Comparison of ENCODE assay signal across 11 cellular contexts in the genomic region with DNA sequence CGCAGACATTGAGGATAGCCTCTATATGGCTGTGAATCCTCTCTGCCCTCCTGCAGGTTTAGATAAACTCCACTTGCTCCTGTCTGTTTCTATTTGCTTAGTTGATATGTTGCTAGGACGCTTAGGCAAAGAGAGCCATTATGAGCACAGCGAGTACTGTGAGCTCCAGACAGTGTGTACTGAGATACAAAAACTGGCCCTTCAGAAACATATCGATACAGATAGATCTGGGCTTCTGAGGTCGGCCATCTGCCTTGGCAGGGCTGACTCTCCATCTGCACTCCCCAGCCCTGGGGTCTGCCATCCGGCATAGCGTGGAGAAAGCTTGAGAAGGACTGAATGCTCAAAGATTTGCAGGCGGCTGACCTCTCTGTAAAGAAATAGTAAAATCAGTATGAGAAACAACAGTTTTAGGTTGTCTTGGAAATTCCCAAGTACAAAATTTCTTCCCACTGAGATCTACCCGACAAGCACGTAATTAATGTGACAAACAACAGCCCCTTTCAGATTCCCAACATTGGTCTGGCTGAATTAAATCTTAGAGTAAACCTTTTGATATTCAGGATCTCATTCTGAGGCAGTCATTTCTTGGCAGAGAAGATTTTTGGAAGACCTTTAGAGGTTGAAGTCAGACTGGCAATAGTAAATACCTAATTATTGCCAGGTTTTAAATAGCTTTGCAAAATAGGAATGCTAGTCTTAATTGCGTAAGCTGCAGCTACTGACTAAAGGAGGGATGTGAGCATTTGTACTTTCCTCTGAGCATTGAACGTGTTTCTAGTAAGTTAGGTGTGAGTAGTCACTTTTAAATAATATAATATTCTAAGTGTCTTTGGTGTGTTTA.
A peak's percentile ranks its signal among the peaks of the same experiment; 100 is the strongest.
DNase-seq lines count a peak whose midpoint lies in the region; ATAC-seq and TF ChIP-seq lines count a peak whose summit lies in the region.
"Had no signal": no experiment of that assay in that cellular context is flagged by ENCODE, and none has a peak within 500 bp of the region (broad histone marks: within the 10 kb centered on the region; RNA-seq: fewer than 3 reads in every experiment).

No MANE protein-coding gene starts in this region.

- 22 to 23% methylated on average over 7 to 8 of the region's 12 CpGs for WGBS in gastroesophageal sphincter (ENCODE audit: low coverage in 1 of 2), 2 donors

- peak overlapping the region; percentile 55 to 86 (median 74) for H3K27ac ChIP-seq in gastroesophageal sphincter

- no peak for TF ChIP-seq EP300 in gastroesophageal sphincter (IDR thresholded peaks at IDR 0.05)

- intact Hi-C loops in Right ventricle myocardium inferior (cut with DNase I) = loop anchor here (2.0 to 5.0 kb wide), 2 partner anchors 87 to 125 kb away; no protein-coding TSS in a partner anchor
- intact Hi-C loops in cardiac septum (cut with DNase I) = no loop called here

- no peak overlapping the region for H3K4me3 Mint-ChIP-seq in nephron progenitor cell
- H3K4me3 Mint-ChIP-seq: stimulated activated naive CD8-positive, alpha-beta T cell treated with anti-CD3 and anti-CD28 coated beads, Interleukin-15, Interleukin-2, amounts not matched to agents 100 ng/mL and 50 ng/mL, for 24 hours had no signal

- no peak overlapping the region for H3K4me3 ChIP-seq in gastroesophageal sphincter

- H3K9me3 Mint-ChIP-seq in nephron progenitor cell = peaks cover 3% of the 10 kb centered on the region

- TF ChIP-seq CTCF in gastroesophageal sphincter (IDR thresholded peaks at IDR 0.05) (no peak), nephron progenitor cell (IDR thresholded peaks at IDR 0.05) (no peak)

- no peaks in the 10 kb centered on the region for H3K27me3 ChIP-seq in gastroesophageal sphincter

- H3K36me3 Mint-ChIP-seq in nephron progenitor cell (ENCODE audit: low read depth) = no peaks in the 10 kb centered on the region

- no peaks in the 10 kb centered on the region for H3K27me3 Mint-ChIP-seq in nephron progenitor cell (ENCODE audit: low read depth, poor library complexity)
- H3K27me3 Mint-ChIP-seq: stimulated activated naive CD8-positive, alpha-beta T cell treated with anti-CD3 and anti-CD28 coated beads, Interleukin-15, Interleukin-2, amounts not matched to agents 100 ng/mL and 50 ng/mL, for 24 hours had no signal

- no peak for DNase-seq in Right ventricle myocardium inferior (ENCODE audit: missing footprints)
- no peak for DNase-seq in cardiac septum (ENCODE audit: low spot score)
- no peak for DNase-seq in nephron progenitor cell
- no peak for DNase-seq in A172 (ENCODE audit: low spot score)
- DNase-seq in activated naive CD4-positive, alpha-beta T cell treated with Interleukin-2 at 50 U/mL for 16 hours = no peak
- DNase-seq: mesendoderm had no signal

- TF ChIP-seq POLR2A in gastroesophageal sphincter (IDR thresholded peaks at IDR 0.05) = no peak

- H3K9me3 ChIP-seq in gastroesophageal sphincter = no peaks in the 10 kb centered on the region

- peak overlapping the region; percentile 15 for H3K27ac Mint-ChIP-seq in nephron progenitor cell
- H3K27ac Mint-ChIP-seq: stimulated activated naive CD8-positive, alpha-beta T cell treated with anti-CD3 and anti-CD28 coated beads, Interleukin-15, Interleukin-2, amounts not matched to agents 100 ng/mL and 50 ng/mL, for 24 hours had no signal

- H3K36me3 ChIP-seq in gastroesophageal sphincter = no peaks in the 10 kb centered on the region

- H3K4me1 ChIP-seq in gastroesophageal sphincter = peaks cover 0 to 19% (median 3%) of the 10 kb centered on the region in 3 donors

- ATAC-seq in Right ventricle myocardium inferior = peak; percentile 94
- ATAC-seq in gastroesophageal sphincter = peak; percentile 85
- no peak for ATAC-seq in GM19023 (IDR thresholded peaks at IDR 0.05; ENCODE audit: unreplicated experiment)
- no peak for ATAC-seq in HG03378 (IDR thresholded peaks at IDR 0.05; ENCODE audit: unreplicated experiment)
- ATAC-seq: Panc1 had no signal

- H3K4me1 Mint-ChIP-seq in nephron progenitor cell = peaks cover 7% of the 10 kb centered on the region

Comparison
In these comparisons a context has a peak if more than half of its experiments do, and no peak if none do; other contexts are left out.
1. ATAC-seq: peak in Right ventricle myocardium inferior (single experiment) and gastroesophageal sphincter (single experiment); none in GM19023 (single experiment) and HG03378 (single experiment).